ENCODE assay signal across 14 cellular contexts in the genomic region with DNA sequence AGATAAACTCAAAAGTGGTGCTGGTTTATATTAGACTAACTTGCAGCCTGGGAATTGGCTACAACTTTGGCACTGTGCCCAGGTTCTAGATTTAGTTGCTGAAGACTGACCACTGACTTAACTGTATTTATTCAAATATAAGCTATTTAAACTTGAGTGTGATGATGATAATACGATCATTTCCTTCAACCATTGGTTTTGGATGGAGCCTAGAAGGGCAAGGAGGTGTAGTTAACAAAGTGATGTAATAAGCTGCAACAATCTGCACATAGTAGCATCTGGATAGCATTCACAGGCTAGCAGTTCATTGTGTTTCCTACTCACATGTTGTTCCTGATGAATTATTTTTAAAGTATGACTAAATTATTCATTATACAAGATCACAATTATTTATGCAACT. TPM values are rescaled to one million over a fixed set of nuclear protein-coding genes. Genes with fewer than 3 reads are reported as not detected.
"Had no signal": no experiment of that assay in that cellular context is flagged by ENCODE, and none has a peak within 500 bp of the region (broad histone marks: within the 10 kb centered on the region; RNA-seq: fewer than 3 reads in every experiment).

No MANE protein-coding gene starts in this region.

- H3K27ac ChIP-seq: esophagus squamous epithelium, hepatocyte, ovary, suprapubic skin, upper lobe of left lung had no signal

- DNase-seq: activated CD4-positive, alpha-beta memory T cell treated with anti-CD3 and anti-CD28 coated beads for 36 hours; activated CD4-positive, CD25-positive, alpha-beta regulatory T cell treated with anti-CD3 and anti-CD28 coated beads, Interleukin-2, amount 50 U/mL, for 72 hours; activated gamma-delta T cell treated with Interleukin-2 at 50 U/mL for 16 hours; activated naive CD8-positive, alpha-beta T cell treated with anti-CD3 and anti-CD28 coated beads, Interleukin-2, amount 10 ng/mL, durations not matched to agents 7 days and 5 days; activated T-cell treated with anti-CD3 and anti-CD28 coated beads, Interleukin-2, amount 50 U/mL, for 48 hours; aorta; esophagus squamous epithelium; ovary; stimulated activated CD4-positive, alpha-beta T cell treated with anti-CD3 and anti-CD28 coated beads, Interleukin-2, amount 100 ng/mL, for 48 hours; stimulated activated naive CD8-positive, alpha-beta T cell treated with anti-CD3 and anti-CD28 coated beads, Interleukin-15, Interleukin-2, amounts not matched to agents 100 U/mL and 50 U/mL, for 24 hours; T-helper 2 cell; upper lobe of left lung had no signal

- H3K4me3 ChIP-seq: esophagus squamous epithelium, hepatocyte, ovary, suprapubic skin, upper lobe of left lung had no signal

- H3K36me3 ChIP-seq: esophagus squamous epithelium, ovary, suprapubic skin, upper lobe of left lung had no signal

- ATAC-seq: stimulated activated naive CD8-positive, alpha-beta T cell treated with anti-CD3 and anti-CD28 coated beads, Interleukin-15, Interleukin-2, amounts not matched to agents 100 U/mL and 50 U/mL, for 24 hours had no signal

- H3K27me3 ChIP-seq: esophagus squamous epithelium, hepatocyte, ovary, suprapubic skin, upper lobe of left lung had no signal

RNA-seq across cellular contexts. Expression of a gene that starts 55.2 kb away (rescaled TPM):
- total RNA-seq: activated CD4-positive, alpha-beta memory T cell treated with anti-CD3 and anti-CD28 coated beads for 36 hours; activated naive CD8-positive, alpha-beta T cell treated with anti-CD3 and anti-CD28 coated beads, Interleukin-2, amount 10 ng/mL, durations not matched to agents 7 days and 5 days had no signal
